ENCODE assay signal across 27 cellular contexts in genomic region chr11:120280566-120281160, GRCh38. TPM values are rescaled to one million over a fixed set of nuclear protein-coding genes. Genes with fewer than 3 reads are reported as not detected.
DNase-seq lines count a peak whose midpoint lies in the region; ATAC-seq, FAIRE-seq and TF ChIP-seq lines count a peak whose summit lies in the region.
"Had no signal": no experiment of that assay in that cellular context is flagged by ENCODE, and none has a peak within 500 bp of the region (broad histone marks: within the 10 kb centered on the region; RNA-seq: fewer than 3 reads in every experiment).

No MANE protein-coding gene starts in this region.

- no peaks in the 10 kb centered on the region for H4K20me1 ChIP-seq in SK-N-SH (ENCODE audit: insufficient read depth)

- H2BK12ac ChIP-seq in trophoblast cell (ENCODE audit: low read length): peak overlapping the region; percentile 19

- H3K27me3 ChIP-seq in SK-N-SH (ENCODE audit: insufficient read depth) (no peaks in the 10 kb centered on the region), trophoblast cell (ENCODE audit: insufficient read depth, low read length) (no peaks in the 10 kb centered on the region)
- H3K27me3 ChIP-seq: Peyer's patch had no signal

- ATAC-seq in left ventricle myocardium superior (peak; percentile 70), GM21717 (IDR thresholded peaks at IDR 0.05; ENCODE audit: unreplicated experiment) (no peak), GM21825 (IDR thresholded peaks at IDR 0.05; ENCODE audit: unreplicated experiment) (no peak)
- ATAC-seq: WTC11 had no signal

- no peak overlapping the region for H3K4me2 ChIP-seq in SK-N-SH
- H3K4me2 ChIP-seq in trophoblast cell (ENCODE audit: low read length): peak overlapping the region; percentile 11
- H3K4me2 ChIP-seq: KMS-11 had no signal

- no peak overlapping the region for H3K18ac ChIP-seq in trophoblast cell (ENCODE audit: low read length)

- H3K4me3 ChIP-seq in SK-N-SH (ENCODE audit: low read depth in 2 of 2, low read length in 1 of 2) (no peak overlapping the region), trophoblast cell (ENCODE audit: low read depth, low read length) (no peak overlapping the region)
- H3K4me3 ChIP-seq: Peyer's patch, spleen had no signal

- no peaks in the 10 kb centered on the region for H3K9me3 ChIP-seq in SK-N-SH
- no peaks in the 10 kb centered on the region for H3K9me3 ChIP-seq in trophoblast cell (ENCODE audit: insufficient read depth, low read depth, low read length)
- H3K9me3 ChIP-seq: Peyer's patch, spleen had no signal

- 0 out of 4 replicates have a peak overlapping the region, but pooled peaks of 1 of the 2 experiments have one; percentile 14 for H3K27ac ChIP-seq in SK-N-SH (ENCODE audit: low read depth in 2 of 2, low read length in 1 of 2)
- peak overlapping the region; percentile 86 for H3K27ac ChIP-seq in trophoblast cell (ENCODE audit: low read depth, low read length)
- H3K27ac ChIP-seq: KMS-11, Peyer's patch, spleen had no signal

- peak overlapping the region; percentile 74 for H2BK5ac ChIP-seq in trophoblast cell (ENCODE audit: low read depth, low read length, poor library complexity)

- TF ChIP-seq EP300 in SK-N-SH (IDR thresholded peaks at IDR 0.05; ENCODE audit: borderline replicate concordance in 1 of 2, low read depth in 1 of 2, low read length in 1 of 2): peak in 1 of 2 experiments; percentile 58; a peak in 1 of 4 replicates

- no peak overlapping the region for H3K14ac ChIP-seq in trophoblast cell (ENCODE audit: low read length)

- H4K8ac ChIP-seq in trophoblast cell (ENCODE audit: low read depth, low read length): peak overlapping the region; percentile 21

- peak overlapping the region; percentile 67 for H4K91ac ChIP-seq in trophoblast cell (ENCODE audit: low read depth, low read length)

- no peak for TF ChIP-seq POLR2A in H54 (IDR thresholded peaks at IDR 0.05; ENCODE audit: low read depth, low read length)

- H3K4ac ChIP-seq in trophoblast cell (ENCODE audit: low read depth, low read length): no peak overlapping the region

- no peaks in the 10 kb centered on the region for H3K9me2 ChIP-seq in SK-N-SH

- H3F3A ChIP-seq in SK-N-SH (replicated peaks; ENCODE audit: insufficient read depth): no peaks in the 10 kb centered on the region

- peak; percentile 49 for DNase-seq in HT-29 (ENCODE audit: low spot score)
- peak; percentile 54 for DNase-seq in SK-N-SH
- no peak for DNase-seq in left ventricle myocardium superior
- no peak for DNase-seq in trophoblast cell
- DNase-seq in H54 (ENCODE audit: insufficient read length, low spot score): no peak
- DNase-seq: activated naive CD4-positive, alpha-beta T cell treated with anti-CD3 and anti-CD28 coated beads, Interleukin-2, amount 50 U/mL, for 16 hours; anterior cingulate cortex; CD4-positive, alpha-beta T cell; central memory CD4-positive, alpha-beta T cell; dermis blood vessel endothelial cell; kidney; MV-4-11; NCI-H1694; NCI-H2171 treated with DMSO at 0.1 percent for 48 hours; NCI-H524 treated with DMSO at 0.1 percent for 48 hours; NK-92 treated with Interleukin-12 subunit alpha and Interleukin-12 subunit beta, amount 100 ng/mL, for 24 hours; Peyer's patch; spleen; stimulated activated CD4-positive, alpha-beta T cell treated with anti-CD3 and anti-CD28 coated beads, Interleukin-4, amount 100 ng/mL, for 24 hours; stimulated activated naive CD4-positive, alpha-beta T cell treated with Interleukin-2 at 50 U/mL for 16 hours had no signal

- H3K79me2 ChIP-seq in SK-N-SH (ENCODE audit: insufficient read depth) (no peaks in the 10 kb centered on the region), trophoblast cell (ENCODE audit: control insufficient read depth, insufficient read depth, low read length, poor library complexity) (no peaks in the 10 kb centered on the region)

- H3K36me3 ChIP-seq in SK-N-SH (replicated peaks in 1 of 2; ENCODE audit: control insufficient read depth in 1 of 2, insufficient read depth in 2 of 2, low read length in 1 of 2) (no peaks in the 10 kb centered on the region), trophoblast cell (ENCODE audit: control insufficient read depth in 1 of 2, insufficient read depth in 2 of 2, low read length in 2 of 2) (no peaks in the 10 kb centered on the region)
- H3K36me3 ChIP-seq: Peyer's patch, spleen had no signal

- H2AFZ ChIP-seq in SK-N-SH (ENCODE audit: low read depth) (no peak overlapping the region), trophoblast cell (ENCODE audit: insufficient read depth, low read length, poor library complexity) (no peak overlapping the region)

- peaks cover 16% of the 10 kb centered on the region for H3K79me1 ChIP-seq in trophoblast cell (ENCODE audit: low read length)

- no peak for FAIRE-seq in H54 (lab: Jason Lieb, UNC)
- FAIRE-seq: GM19239, HTR-8/SVneo, kidney had no signal

- TF ChIP-seq RAD21 in SK-N-SH (IDR thresholded peaks at IDR 0.05; ENCODE audit: low read length): no peak

- CTCF ChIA-PET in SK-N-SH (lab: Yijun Ruan, JAX): interaction anchor here (1.4 to 3.1 kb wide), 4 partner anchors 19 to 45 kb away, joined by 3 to 15 read pairs (median 6); partner anchors contain the start of gene POU2F3

- intact Hi-C loops in left ventricle myocardium superior (cut with micrococcal nuclease): no loop called here

- no peak for TF ChIP-seq CTCF in SK-N-SH (IDR thresholded peaks at IDR 0.05)

- peaks cover 0 to 39% of the 10 kb centered on the region in 2 experiments; a peak in 2 of 4 replicates for H3K4me1 ChIP-seq in SK-N-SH (ENCODE audit: control insufficient read depth in 1 of 2, insufficient read depth in 2 of 2, low read depth in 1 of 2, low read length in 1 of 2)
- H3K4me1 ChIP-seq in trophoblast cell (ENCODE audit: control insufficient read depth in 1 of 2, insufficient read depth in 2 of 2, low read length in 2 of 2): peaks cover 20 to 26% of the 10 kb centered on the region in 2 experiments
- H3K4me1 ChIP-seq: Peyer's patch had no signal

- POLR2A ChIA-PET in SK-N-SH (lab: Yijun Ruan, JAX): no interaction called here

- H4K12ac ChIP-seq in trophoblast cell (ENCODE audit: low read depth, low read length): no peak overlapping the region

- H3K9ac ChIP-seq in SK-N-SH (no peak overlapping the region), trophoblast cell (ENCODE audit: low read length) (no peak overlapping the region)
- H3K9ac ChIP-seq: KMS-11 had no signal

- no peak overlapping the region for H2AK5ac ChIP-seq in trophoblast cell (ENCODE audit: low read length)

- no peak overlapping the region for H3K23ac ChIP-seq in trophoblast cell (ENCODE audit: low read length)

- H2BK120ac ChIP-seq in trophoblast cell (ENCODE audit: insufficient read depth, low read length, poor library complexity): peak overlapping the region; percentile 46

- WGBS in SK-N-SH (ENCODE audit: low lambda C conversion rate): 60% methylated on average over 4 of the region's 7 CpGs
- WGBS in trophoblast cell (ENCODE audit: extremely low coverage, insufficient coverage, insufficient read length): no CpG with 5 or more reads among the region's 7 CpGs

TF ChIP-seq in SK-N-SH, 30 proteins besides CTCF, POLR2A, EP300 and RAD21:
- TF ChIP-seq TCF12 (IDR thresholded peaks at IDR 0.05): peak; percentile 53
- no peak for TF ChIP-seq EZH2phosphoT487 (IDR thresholded peaks at IDR 0.05; ENCODE audit: borderline replicate concordance, low read depth)
- TF ChIP-seq GABPA (IDR thresholded peaks at IDR 0.05; ENCODE audit: low read depth): no peak
- peak; percentile 78 for TF ChIP-seq GATA2 (CRISPR knock-in tag; IDR thresholded peaks at IDR 0.05)
- TF ChIP-seq FOXM1 (IDR thresholded peaks at IDR 0.05; ENCODE audit: low read depth): no peak
- TF ChIP-seq RFX5 (IDR thresholded peaks at IDR 0.05; ENCODE audit: low read length): no peak
- TF ChIP-seq NFIC (IDR thresholded peaks at IDR 0.05; ENCODE audit: borderline replicate concordance): peak; percentile 24; the same call in 1 of the 2 replicates
- peak; percentile 40; the same call in 1 of the 2 replicates for TF ChIP-seq MXI1 (IDR thresholded peaks at IDR 0.05; ENCODE audit: low read depth, low read length)
- peak; percentile 71 for TF ChIP-seq PBX3 (IDR thresholded peaks at IDR 0.05)

RNA-seq across cellular contexts. Expression of gene POU2F3, which starts 40.7 kb away (rescaled TPM):
- total RNA-seq in HT-29 (2014; rRNA removed; shearing (Covaris generic)): 0.28 and 0.86 TPM in 2 replicates
- 0.02 TPM in 1 of 2 replicates, not detected in the other for polyA plus RNA-seq in SK-N-SH (2012; rRNA removed)
- 0.01 and 0.03 TPM in 2 replicates for polyA plus RNA-seq in SK-N-SH (2012; cell fraction: cytosol; rRNA removed)
- polyA plus RNA-seq in SK-N-SH (2012; cell fraction: nucleus; rRNA removed): not detected in 2 replicates
- total RNA-seq in left ventricle myocardium superior: not detected
- polyA plus RNA-seq in trophoblast cell (2013): 18.6 and 19.6 TPM in 2 replicates
- total RNA-seq: CD4-positive, alpha-beta T cell; T-helper 2 cell treated with Interferon-gamma antibody and Interleukin-4, amounts not matched to agents 100 ng/mL and 5 ng/mL, for 36 hours had no signal

RNA-seq across cellular contexts. Expression of gene TLCD5, which starts 44.4 kb away (rescaled TPM):
- 0.38 and 0.44 TPM in 2 replicates for total RNA-seq in HT-29 (2014; rRNA removed; shearing (Covaris generic))
- 12.7 and 18.7 TPM in 2 replicates for polyA plus RNA-seq in SK-N-SH (2012; rRNA removed)
- 14.6 and 15.1 TPM in 2 replicates for polyA plus RNA-seq in SK-N-SH (2012; cell fraction: cytosol; rRNA removed)
- 23.2 and 40.2 TPM in 2 replicates for polyA plus RNA-seq in SK-N-SH (2012; cell fraction: nucleus; rRNA removed)
- total RNA-seq in left ventricle myocardium superior: 9.1 TPM
- polyA plus RNA-seq in trophoblast cell (2013): 5.9 and 6.1 TPM in 2 replicates
- total RNA-seq: CD4-positive, alpha-beta T cell had no signal

RNA-seq across cellular contexts. Expression of gene ARHGEF12, which starts 55.5 kb away (rescaled TPM):
- 44.7 and 45.1 TPM in 2 replicates for total RNA-seq in HT-29 (2014; rRNA removed; shearing (Covaris generic))
- 12.3 and 15.9 TPM in 2 replicates for polyA plus RNA-seq in SK-N-SH (2012; rRNA removed)
- polyA plus RNA-seq in SK-N-SH (2012; cell fraction: cytosol; rRNA removed): 20.8 and 21.6 TPM in 2 replicates
- 12.4 and 23.6 TPM in 2 replicates for polyA plus RNA-seq in SK-N-SH (2012; cell fraction: nucleus; rRNA removed)
- 92.5 TPM for total RNA-seq in left ventricle myocardium superior
- 30.4 and 31.2 TPM in 2 replicates for polyA plus RNA-seq in trophoblast cell (2013)

Comparison
In these comparisons a context has a peak if more than half of its experiments do, and no peak if none do; other contexts are left out.
1. DNase-seq: peak in HT-29 (single experiment) and SK-N-SH (single experiment); none in left ventricle myocardium superior (single experiment), trophoblast cell (0 of 2) and H54 (single experiment).